Comparison of ENCODE assay signal across 1 cellular context in the genomic region with DNA sequence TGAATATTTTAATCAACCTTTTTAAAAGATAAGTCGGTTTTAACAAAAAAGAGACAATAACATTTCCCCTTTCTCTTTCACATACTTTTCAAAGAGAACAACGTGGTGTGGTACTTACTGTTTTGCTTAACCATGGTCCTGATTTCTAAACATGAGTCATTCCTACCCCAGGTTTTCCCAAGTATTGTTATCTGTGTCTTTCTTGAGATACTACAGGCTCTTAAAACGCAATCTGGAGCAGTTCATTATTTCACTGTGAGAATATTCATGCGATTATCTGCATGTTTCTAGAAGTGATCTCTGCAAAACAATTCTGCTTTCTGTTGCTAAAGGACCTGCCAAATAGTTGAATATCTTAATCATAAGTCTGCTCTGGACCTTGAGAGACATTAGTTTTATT.
TF ChIP-seq lines count a peak whose summit lies in the region.

No MANE protein-coding gene starts in this region.

TF ChIP-seq in GM23338, 12 proteins besides CTCF, POLR2A, EP300 and RAD21 (continued from another document):
- no peak for TF ChIP-seq ZNF462 (CRISPR knock-in tag; IDR thresholded peaks at IDR 0.05)
- TF ChIP-seq POLR2AphosphoS5 (IDR thresholded peaks at IDR 0.05; ENCODE audit: low read depth) = no peak
- TF ChIP-seq STAT1 (IDR thresholded peaks at IDR 0.05; ENCODE audit: unreplicated experiment) = no peak
- no peak for TF ChIP-seq ZNF331 (CRISPR knock-in tag; IDR thresholded peaks at IDR 0.05; ENCODE audit: low read depth)
- TF ChIP-seq EZH2phosphoT487 (IDR thresholded peaks at IDR 0.05; ENCODE audit: unreplicated experiment) = no peak
- no peak for TF ChIP-seq JUNB (IDR thresholded peaks at IDR 0.05; ENCODE audit: unreplicated experiment)
- no peak for TF ChIP-seq EZH2 (IDR thresholded peaks at IDR 0.05; ENCODE audit: low read depth, unreplicated experiment)
- TF ChIP-seq ETS1 (IDR thresholded peaks at IDR 0.05) = no peak
